Comparison of ENCODE assay signal across 7 cellular contexts in genomic region chr12:57521475-57522018, GRCh38. TPM values are rescaled to one million over a fixed set of nuclear protein-coding genes. Genes with fewer than 3 reads are reported as not detected.
DNase-seq lines count a peak whose midpoint lies in the region; ATAC-seq and TF ChIP-seq lines count a peak whose summit lies in the region.

No MANE protein-coding gene starts in this region.

- H3K27me3 ChIP-seq in breast epithelium, result no peaks in the 10 kb centered on the region
- no peaks in the 10 kb centered on the region for H3K27me3 ChIP-seq in left lung

- POLR2A ChIA-PET in RWPE1 (lab: Yijun Ruan, JAX; ENCODE audit: low non-redundant PET), result no interaction called here

- H3K4me1 ChIP-seq in breast epithelium (peaks cover 13 to 41% of the 10 kb centered on the region in 2 donors), left lung (peaks cover 45 to 74% of the 10 kb centered on the region in 2 donors)

- H3K36me3 ChIP-seq in breast epithelium (no peaks in the 10 kb centered on the region), left lung (peaks cover 0 to 48% of the 10 kb centered on the region in 2 donors)

- peaks cover 88% of the 10 kb centered on the region for H3K4me1 Mint-ChIP-seq in stimulated activated naive CD8-positive, alpha-beta T cell treated with anti-CD3 and anti-CD28 coated beads, Interleukin-15, amount 100 ng/mL, for 72 hours

- peak overlapping the region; percentile 81 to 93 (median 84) for H3K4me3 ChIP-seq in breast epithelium
- H3K4me3 ChIP-seq in left lung, result peak overlapping the region in 1 of 2 donors; percentile 95

- intact Hi-C loops in breast epithelium (cut with DNase I; ENCODE audit: low total_unique reads) (loop anchor here (5.0 kb wide), 1 partner anchor 434 kb away; the partner anchor contains the start of gene NAB2), left lung (cut with DNase I) (no loop called here)

- peak overlapping the region; percentile 98 for H3K27ac ChIP-seq in RWPE1
- H3K27ac ChIP-seq in breast epithelium, result peak overlapping the region; percentile 99 to 100
- peak overlapping the region; percentile 95 to 97 for H3K27ac ChIP-seq in left lung

- ATAC-seq in left lung (peak; percentile 2), GM18858 (IDR thresholded peaks at IDR 0.05; ENCODE audit: unreplicated experiment) (no peak)
- no peak for ATAC-seq in stimulated activated naive CD8-positive, alpha-beta T cell treated with anti-CD3 and anti-CD28 coated beads, Interleukin-15, amount 100 ng/mL, for 72 hours

- CTCF ChIA-PET in RWPE1 (lab: Yijun Ruan, JAX), result no interaction called here

- H3K9me3 ChIP-seq in breast epithelium (no peaks in the 10 kb centered on the region), left lung (no peaks in the 10 kb centered on the region)

- TF ChIP-seq CTCF in RWPE1 (conservative IDR thresholded peaks at IDR 0.05; ENCODE audit: low read depth) (no peak), breast epithelium (IDR thresholded peaks at IDR 0.05) (no peak), left lung (IDR thresholded peaks at IDR 0.05) (no peak)

- TF ChIP-seq POLR2A in breast epithelium (IDR thresholded peaks at IDR 0.05), result no peak

- H3K4me3 Mint-ChIP-seq in stimulated activated naive CD8-positive, alpha-beta T cell treated with anti-CD3 and anti-CD28 coated beads, Interleukin-15, amount 100 ng/mL, for 72 hours, result peak overlapping the region; percentile 95 to 97

- H3K27ac Mint-ChIP-seq in stimulated activated naive CD8-positive, alpha-beta T cell treated with anti-CD3 and anti-CD28 coated beads, Interleukin-15, amount 100 ng/mL, for 72 hours, result peak overlapping the region; percentile 99 to 100

- H3K9me3 Mint-ChIP-seq in stimulated activated naive CD8-positive, alpha-beta T cell treated with anti-CD3 and anti-CD28 coated beads, Interleukin-15, amount 100 ng/mL, for 72 hours, result no peaks in the 10 kb centered on the region

- H3K27me3 Mint-ChIP-seq in stimulated activated naive CD8-positive, alpha-beta T cell treated with anti-CD3 and anti-CD28 coated beads, Interleukin-15, amount 100 ng/mL, for 72 hours, result no peaks in the 10 kb centered on the region

- peak; percentile 59 for DNase-seq in HK-2 (ENCODE audit: unreplicated experiment)
- DNase-seq in RWPE1 (ENCODE audit: low spot score), result no peak
- DNase-seq in breast epithelium (ENCODE audit: low spot score in 2 of 2), result peak in 1 of 2 donors; percentile 70
- peak; percentile 61 to 81 for DNase-seq in left lung
- DNase-seq in stimulated activated naive CD8-positive, alpha-beta T cell treated with anti-CD3 and anti-CD28 coated beads, Interleukin-15, amount 100 ng/mL, for 72 hours, result peak in 1 of 2 donors; percentile 54
- DNase-seq in NCI-H2196 (lab: John Stamatoyannopoulos, UW; ENCODE audit: unreplicated experiment), result no peak

RNA-seq across cellular contexts. Expression of gene MBD6, which starts 1.1 kb away (rescaled TPM):
- total RNA-seq in breast epithelium (10 to 100 TPM; 12.6 to 26.1 (median 19.7) TPM), left lung (100 to 1,000 TPM in 1 of 2 donors, 10 to 100 TPM in 1; 69.1 to 111 TPM)

RNA-seq across cellular contexts. Expression of gene DDIT3, which starts 1.2 kb away (rescaled TPM):
- 10 to 100 TPM; 39.0 to 58.4 (median 51.2) TPM for total RNA-seq in breast epithelium
- total RNA-seq in left lung, result 10 to 100 TPM; 18.3 to 27.2 TPM

RNA-seq across cellular contexts. Expression of gene DCTN2, which starts 25.4 kb away (rescaled TPM):
- 100 to 1,000 TPM; 108 to 138 (median 131) TPM for total RNA-seq in breast epithelium
- 100 to 1,000 TPM; 104 to 111 TPM for total RNA-seq in left lung

RNA-seq across cellular contexts. Expression of gene KIF5A, which starts 28.3 kb away (rescaled TPM):
- total RNA-seq in breast epithelium (1 to 10 TPM in 1 of 3 donors, under 1 TPM in 1, not detected in 1; 0.98 to 1.2 TPM), left lung (under 1 TPM; 0.38 to 0.50 TPM)

RNA-seq across cellular contexts. Expression of gene MARS1, which starts 33.7 kb away (rescaled TPM):
- 10 to 100 TPM; 39.2 to 65.9 (median 60.2) TPM for total RNA-seq in breast epithelium
- 100 to 1,000 TPM; 113 to 168 TPM for total RNA-seq in left lung

Comparison
In these comparisons a context has a peak if more than half of its experiments do, and no peak if none do; other contexts are left out.
1. DNase-seq: peak in HK-2 (single experiment) and left lung (2 of 2); none in RWPE1 (single experiment) and NCI-H2196 (single experiment).
2. Peak in every context shown above with its lines, with median percentiles within 50 percentile points of each other: H3K27ac ChIP-seq.